14 cellular contexts compared by ENCODE assay signal in genomic region chr5:139662617-139663016, GRCh38. TPM values are rescaled to one million over a fixed set of nuclear protein-coding genes. Genes with fewer than 3 reads are reported as not detected.
DNase-seq lines count a peak whose midpoint lies in the region; ATAC-seq and TF ChIP-seq lines count a peak whose summit lies in the region.
"Had no signal": no experiment of that assay in that cellular context is flagged by ENCODE, and none has a peak within 500 bp of the region (broad histone marks: within the 10 kb centered on the region; RNA-seq: fewer than 3 reads in every experiment).

No MANE protein-coding gene starts in this region.

- no peaks in the 10 kb centered on the region for H3K36me3 ChIP-seq in right atrium auricular region
- peaks cover 14% of the 10 kb centered on the region for H3K36me3 ChIP-seq in osteoblast (ENCODE audit: insufficient read depth, low read length)

- no peak for ATAC-seq in Right ventricle myocardium inferior
- no peak for ATAC-seq in GM21576 (IDR thresholded peaks at IDR 0.05; ENCODE audit: unreplicated experiment)

- H3K9me3 ChIP-seq in right atrium auricular region, result no peaks in the 10 kb centered on the region
- H3K9me3 ChIP-seq in osteoblast (ENCODE audit: low read depth, low read length), result no peaks in the 10 kb centered on the region

- no peak overlapping the region for H3K4me2 ChIP-seq in osteoblast (ENCODE audit: insufficient read depth, low read length)
- H3K4me2 ChIP-seq: hepatocyte had no signal

- intact Hi-C loops in Right ventricle myocardium inferior (cut with DNase I), result no loop called here

- TF ChIP-seq CTCF in right atrium auricular region (IDR thresholded peaks at IDR 0.05) (no peak), osteoblast (IDR thresholded peaks at IDR 0.05; ENCODE audit: extremely low read depth, low read depth, low read length) (no peak)

- H3K4me3 ChIP-seq in right atrium auricular region (no peak overlapping the region), osteoblast (ENCODE audit: insufficient read depth, low read length) (no peak overlapping the region)
- H3K4me3 ChIP-seq: hepatocyte had no signal

- H3K27ac ChIP-seq in right atrium auricular region (peak overlapping the region; percentile 94 to 97), caudate nucleus (ENCODE audit: low read depth, low read length) (peak overlapping the region; percentile 98), osteoblast (ENCODE audit: low read depth, low read length) (peak overlapping the region; percentile 98)

- peaks cover 87% of the 10 kb centered on the region for H3K79me2 ChIP-seq in osteoblast (ENCODE audit: insufficient read depth, low read length)

- H3K27me3 ChIP-seq in right atrium auricular region (no peaks in the 10 kb centered on the region), osteoblast (ENCODE audit: insufficient read depth, low read length) (no peaks in the 10 kb centered on the region)
- H3K27me3 ChIP-seq: hepatocyte had no signal

- no peak overlapping the region for H2AFZ ChIP-seq in osteoblast (ENCODE audit: low read length)
- H2AFZ ChIP-seq: hepatocyte had no signal

- peaks cover 55% of the 10 kb centered on the region for H4K20me1 ChIP-seq in osteoblast (ENCODE audit: insufficient read depth, low read length)

- H3K4me1 ChIP-seq in right atrium auricular region, result peaks cover 7 to 100% of the 10 kb centered on the region in 2 donors
- H3K4me1 ChIP-seq in osteoblast (ENCODE audit: insufficient read depth, low read length), result peaks cover 96% of the 10 kb centered on the region

- DNase-seq in right atrium auricular region (ENCODE audit: low spot score) (no peak), Right ventricle myocardium inferior (ENCODE audit: missing footprints) (no peak), caudate nucleus (lab: John Stamatoyannopoulos, UW) (no peak), osteoblast (ENCODE audit: insufficient read length, low spot score, missing footprints) (no peak), hypothalamus (lab: John Stamatoyannopoulos, UW) (no peak), NCI-H446 (lab: John Stamatoyannopoulos, UW) (no peak)
- DNase-seq in stimulated activated CD4-positive, alpha-beta T cell treated with anti-CD3 and anti-CD28 coated beads, Interleukin-2, amount 100 ng/mL, for 48 hours, result no peak
- DNase-seq: activated CD4-positive, alpha-beta T cell treated with anti-CD3 and anti-CD28 coated beads, Interleukin-2, amount 50 U/mL, for 1 hour; effector memory CD4-positive, alpha-beta T cell; KG1; NCI-H187 treated with DMSO at 0.1 percent for 48 hours; stimulated activated CD4-positive, alpha-beta T cell treated with anti-CD3 and anti-CD28 coated beads, Interleukin-12 subunit alpha, Interleukin-12 subunit beta, amount 100 ng/mL, for 4 hours had no signal

RNA-seq across cellular contexts. Expression of gene CXXC5, which starts 14.5 kb away (rescaled TPM):
- total RNA-seq in right atrium auricular region, result 10 to 100 TPM; 57.9 to 59.5 TPM
- 74.1 TPM for total RNA-seq in Right ventricle myocardium inferior
- 186 and 210 TPM in 2 replicates for total RNA-seq in osteoblast
